8 cellular contexts compared by ENCODE assay signal in the genomic region with DNA sequence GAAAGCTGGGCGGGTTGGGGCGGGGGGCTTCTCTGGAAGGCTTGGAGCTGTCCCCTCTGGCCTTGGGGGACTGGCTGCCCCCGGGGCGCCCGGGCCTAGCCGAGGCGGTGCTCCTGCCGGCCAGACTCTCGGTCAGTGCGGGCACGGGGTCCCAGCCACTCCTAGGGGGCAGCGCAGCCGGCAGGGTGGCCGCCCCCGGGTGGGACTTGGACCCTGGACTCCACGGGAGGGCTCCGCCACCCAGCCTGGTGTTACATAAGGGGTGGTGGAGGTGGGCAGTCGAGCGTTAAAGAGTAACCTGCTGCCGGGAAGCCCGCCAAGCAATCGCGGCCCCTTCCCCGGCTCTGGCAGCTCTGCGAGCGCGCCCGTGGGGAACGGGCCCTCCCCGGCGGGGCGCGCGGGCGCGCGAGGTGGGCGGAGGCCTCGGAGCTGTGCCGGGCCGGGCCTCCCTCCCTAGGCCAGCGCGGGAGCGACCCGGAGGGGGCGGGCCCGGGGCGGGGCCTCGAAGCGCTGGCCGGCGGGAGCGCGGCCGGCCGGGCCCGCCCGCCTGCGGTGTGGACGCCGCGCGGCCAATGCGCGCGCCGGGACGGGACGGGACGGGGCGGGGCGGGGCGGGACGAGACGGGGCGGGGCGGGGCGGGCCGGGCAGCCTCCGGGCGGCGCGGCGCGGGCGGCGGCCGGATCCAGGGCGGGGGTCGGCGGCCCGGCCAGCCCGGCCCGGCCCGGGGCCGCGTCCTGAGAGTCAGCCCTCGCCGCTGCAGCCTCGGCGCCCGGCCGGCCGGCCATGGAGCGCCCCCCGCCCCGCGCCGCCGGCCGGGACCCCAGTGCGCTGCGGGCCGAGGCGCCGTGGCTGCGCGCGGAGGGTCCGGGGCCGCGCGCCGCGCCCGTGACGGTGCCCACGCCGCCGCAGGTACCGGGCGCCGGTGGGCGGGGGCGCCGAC. TPM values are rescaled to one million over a fixed set of nuclear protein-coding genes. Genes with fewer than 3 reads are reported as not detected.
DNase-seq lines count a peak whose midpoint lies in the region; ATAC-seq and TF ChIP-seq lines count a peak whose summit lies in the region.

A gene with protein sequence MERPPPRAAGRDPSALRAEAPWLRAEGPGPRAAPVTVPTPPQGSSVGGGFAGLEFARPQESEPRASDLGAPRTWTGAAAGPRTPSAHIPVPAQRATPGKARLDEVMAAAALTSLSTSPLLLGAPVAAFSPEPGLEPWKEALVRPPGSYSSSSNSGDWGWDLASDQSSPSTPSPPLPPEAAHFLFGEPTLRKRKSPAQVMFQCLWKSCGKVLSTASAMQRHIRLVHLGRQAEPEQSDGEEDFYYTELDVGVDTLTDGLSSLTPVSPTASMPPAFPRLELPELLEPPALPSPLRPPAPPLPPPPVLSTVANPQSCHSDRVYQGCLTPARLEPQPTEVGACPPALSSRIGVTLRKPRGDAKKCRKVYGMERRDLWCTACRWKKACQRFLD (plus strand): TSS at position 648 of the 941 bp plus-strand sequence. CDS start 137 bp downstream, at position 785.

- H3K4me3 Mint-ChIP-seq in GM23338, result peak within 1 kb of the TSS; percentile 68; the same call in 2 of the 3 replicates

- no peak within 1 kb of the TSS for H3K27ac Mint-ChIP-seq in GM23338

- H3K27me3 ChIP-seq in DOHH2 (ENCODE audit: control insufficient read depth, low read length) (no peaks in the 10 kb centered on the region), GM23338 (ENCODE audit: insufficient read depth) (peaks cover 6% of the 10 kb centered on the region), brain microvascular endothelial cell (replicated peaks) (no peaks in the 10 kb centered on the region)

- H3F3A ChIP-seq in DOHH2 (ENCODE audit: control insufficient read depth, insufficient read depth), result 0 out of 2 replicates have a peak, but pooled peaks cover 4% of the 10 kb centered on the region
- H3F3A ChIP-seq in GM23338 (replicated peaks; ENCODE audit: low read depth), result peaks cover 12% of the 10 kb centered on the region; the same call in 1 of the 2 replicates

- H3K4me2 ChIP-seq in DOHH2 (ENCODE audit: low read length), result peak within 1 kb of the TSS; percentile 67
- peak within 1 kb of the TSS; percentile 91 for H3K4me2 ChIP-seq in GM23338

- H4K20me1 ChIP-seq in DOHH2 (ENCODE audit: control insufficient read depth, insufficient read depth, low read depth, low read length) (no peaks in the 10 kb centered on the region), GM23338 (replicated peaks; ENCODE audit: insufficient read depth) (no peaks in the 10 kb centered on the region)

- H3K27me3 Mint-ChIP-seq in GM23338 (ENCODE audit: insufficient read depth, low read depth, poor library complexity), result peaks cover 12% of the 10 kb centered on the region

- DNase-seq in GM23338 (ENCODE audit: low spot score), result peak; percentile 79
- DNase-seq in NB4 (ENCODE audit: low read depth), result peak; percentile 82
- no peak for DNase-seq in brain microvascular endothelial cell
- DNase-seq in hypothalamus (lab: John Stamatoyannopoulos, UW), result peak in 44 of 51 donors; percentile 19 to 86 (median 58)
- DNase-seq in putamen (ENCODE audit: low spot score), result peak; percentile 86

- H3K4me1 Mint-ChIP-seq in GM23338, result no peaks in the 10 kb centered on the region

- H3K4me3 ChIP-seq in DOHH2 (ENCODE audit: low read length) (peak within 1 kb of the TSS; percentile 66), GM23338 (peak within 1 kb of the TSS; percentile 71), NB4 (ENCODE audit: low read depth, low read length) (peak within 1 kb of the TSS; percentile 74), brain microvascular endothelial cell (ENCODE audit: low read depth, low read length) (peak within 1 kb of the TSS; percentile 55)

- no peaks in the 10 kb centered on the region for H3K9me3 ChIP-seq in DOHH2 (ENCODE audit: control insufficient read depth, insufficient read depth, low read length)

- H3K4me1 ChIP-seq in DOHH2 (ENCODE audit: control insufficient read depth, low read length), result peaks cover 42% of the 10 kb centered on the region
- H3K4me1 ChIP-seq in GM23338 (ENCODE audit: insufficient read depth), result peaks cover 7% of the 10 kb centered on the region; the same call in 1 of the 2 replicates

- TF ChIP-seq POLR2A in NB4 (IDR thresholded peaks at IDR 0.05; ENCODE audit: extremely low read depth, insufficient read length), result peak; percentile 21

- TF ChIP-seq CTCF in DOHH2 (IDR thresholded peaks at IDR 0.05; ENCODE audit: low read depth, low read length, poor library complexity, severe bottlenecking) (no peak), GM23338 (conservative IDR thresholded peaks at IDR 0.05; ENCODE audit: low read depth in 2 of 2) (no peak), NB4 (IDR thresholded peaks at IDR 0.05; ENCODE audit: low read depth, low read length) (no peak), brain microvascular endothelial cell (IDR thresholded peaks at IDR 0.05; ENCODE audit: low read depth, low read length, missing control alignments) (no peak)

- peaks cover 8% of the 10 kb centered on the region for H3K36me3 Mint-ChIP-seq in GM23338 (ENCODE audit: low read depth)

- H3K9me2 ChIP-seq in DOHH2 (replicated peaks; ENCODE audit: control insufficient read depth, low read length) (no peaks in the 10 kb centered on the region), GM23338 (ENCODE audit: insufficient read depth) (no peaks in the 10 kb centered on the region)

- H3K9me3 Mint-ChIP-seq in GM23338, result no peaks in the 10 kb centered on the region

- H3K79me2 ChIP-seq in DOHH2 (ENCODE audit: control insufficient read depth, low read length), result no peaks in the 10 kb centered on the region
- no peaks in the 10 kb centered on the region for H3K79me2 ChIP-seq in GM23338 (replicated peaks; ENCODE audit: insufficient read depth)

- H3K36me3 ChIP-seq in DOHH2 (ENCODE audit: control insufficient read depth, low read length) (0 out of 2 replicates have a peak, but pooled peaks cover 8% of the 10 kb centered on the region), GM23338 (ENCODE audit: insufficient read depth) (no peaks in the 10 kb centered on the region), brain microvascular endothelial cell (replicated peaks) (peaks cover 28% of the 10 kb centered on the region)

- in situ Hi-C loops in brain microvascular endothelial cell (cut with HindIII; ENCODE audit: low pct_ligation_motif_present, low sequenced_read_pairs), result no loop called here

- ATAC-seq in GM23338 (peak; percentile 16), HG02884 (IDR thresholded peaks at IDR 0.05; ENCODE audit: unreplicated experiment) (no peak)

- H2AFZ ChIP-seq in GM23338, result no peak within 1 kb of the TSS; the same call in 1 of the 2 replicates

- intact Hi-C loops in T-helper 2 cell treated with Interferon-gamma antibody and Interleukin-4, amounts not matched to agents 100 ng/mL and 5 ng/mL, for 36 hours (cut with micrococcal nuclease), result loop anchor here (5.0 to 10.0 kb wide), 2 partner anchors 97 to 125 kb away; a partner anchor contains a TSS

- no peak within 1 kb of the TSS for H3K27ac ChIP-seq in DOHH2 (ENCODE audit: low read depth, low read length)
- peak within 1 kb of the TSS; percentile 50; the same call in 1 of the 2 replicates for H3K27ac ChIP-seq in GM23338 (ENCODE audit: low read depth)
- peak within 1 kb of the TSS; percentile 36 for H3K27ac ChIP-seq in brain microvascular endothelial cell

TF ChIP-seq in GM23338, 12 proteins besides CTCF, POLR2A, EP300 and RAD21:
- TF ChIP-seq, protein P1, sequence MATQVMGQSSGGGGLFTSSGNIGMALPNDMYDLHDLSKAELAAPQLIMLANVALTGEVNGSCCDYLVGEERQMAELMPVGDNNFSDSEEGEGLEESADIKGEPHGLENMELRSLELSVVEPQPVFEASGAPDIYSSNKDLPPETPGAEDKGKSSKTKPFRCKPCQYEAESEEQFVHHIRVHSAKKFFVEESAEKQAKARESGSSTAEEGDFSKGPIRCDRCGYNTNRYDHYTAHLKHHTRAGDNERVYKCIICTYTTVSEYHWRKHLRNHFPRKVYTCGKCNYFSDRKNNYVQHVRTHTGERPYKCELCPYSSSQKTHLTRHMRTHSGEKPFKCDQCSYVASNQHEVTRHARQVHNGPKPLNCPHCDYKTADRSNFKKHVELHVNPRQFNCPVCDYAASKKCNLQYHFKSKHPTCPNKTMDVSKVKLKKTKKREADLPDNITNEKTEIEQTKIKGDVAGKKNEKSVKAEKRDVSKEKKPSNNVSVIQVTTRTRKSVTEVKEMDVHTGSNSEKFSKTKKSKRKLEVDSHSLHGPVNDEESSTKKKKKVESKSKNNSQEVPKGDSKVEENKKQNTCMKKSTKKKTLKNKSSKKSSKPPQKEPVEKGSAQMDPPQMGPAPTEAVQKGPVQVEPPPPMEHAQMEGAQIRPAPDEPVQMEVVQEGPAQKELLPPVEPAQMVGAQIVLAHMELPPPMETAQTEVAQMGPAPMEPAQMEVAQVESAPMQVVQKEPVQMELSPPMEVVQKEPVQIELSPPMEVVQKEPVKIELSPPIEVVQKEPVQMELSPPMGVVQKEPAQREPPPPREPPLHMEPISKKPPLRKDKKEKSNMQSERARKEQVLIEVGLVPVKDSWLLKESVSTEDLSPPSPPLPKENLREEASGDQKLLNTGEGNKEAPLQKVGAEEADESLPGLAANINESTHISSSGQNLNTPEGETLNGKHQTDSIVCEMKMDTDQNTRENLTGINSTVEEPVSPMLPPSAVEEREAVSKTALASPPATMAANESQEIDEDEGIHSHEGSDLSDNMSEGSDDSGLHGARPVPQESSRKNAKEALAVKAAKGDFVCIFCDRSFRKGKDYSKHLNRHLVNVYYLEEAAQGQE (IDR thresholded peaks at IDR 0.05; ENCODE audit: unreplicated experiment), result no peak
TF ChIP-seq in GM23338: peak in this region for 0.

RNA-seq across cellular contexts. Expression of the gene that starts here (rescaled TPM):
- total RNA-seq in GM23338 (2014; rRNA removed; shearing (Covaris generic)), result 33.8 and 42.0 TPM in 2 replicates
- polyA plus RNA-seq in GM23338 (2016; fragmentation: Nextera tagmentation; extraction: Ambion mirVana), result 22.8 and 25.3 TPM in 2 replicates
- total RNA-seq in T-helper 2 cell treated with Interferon-gamma antibody and Interleukin-4, amounts not matched to agents 100 ng/mL and 5 ng/mL, for 36 hours, result 102 and 113 TPM in 2 replicates
